17 cellular contexts compared by ENCODE assay signal in genomic region chr3:127482216-127483004, GRCh38.
DNase-seq lines count a peak whose midpoint lies in the region; ATAC-seq and TF ChIP-seq lines count a peak whose summit lies in the region.
"Had no signal": no experiment of that assay in that cellular context is flagged by ENCODE, and none has a peak within 500 bp of the region (broad histone marks: within the 10 kb centered on the region; RNA-seq: fewer than 3 reads in every experiment).

No MANE protein-coding gene starts in this region.

- H3K4me3 ChIP-seq in neuronal stem cell (ENCODE audit: low read length in 2 of 2) (no peak overlapping the region), hepatocyte (no peak overlapping the region)
- H3K4me3 ChIP-seq: Peyer's patch, upper lobe of right lung had no signal

- DNase-seq in AG08395 (ENCODE audit: low spot score): peak; percentile 57
- DNase-seq in GM04503 (ENCODE audit: low read depth): peak; percentile 13
- DNase-seq in activated CD8-positive, alpha-beta memory T cell treated with anti-CD3 and anti-CD28 coated beads, Interleukin-2, amount 50 U/mL, for 48 hours: peak; percentile 48
- DNase-seq in neuronal stem cell (ENCODE audit: low spot score): no peak
- DNase-seq in GM19238 (ENCODE audit: insufficient read length, low spot score): no peak
- no peak for DNase-seq in hepatocyte (ENCODE audit: low spot score)
- DNase-seq: activated naive CD8-positive, alpha-beta T cell treated with anti-CD3 and anti-CD28 coated beads, Interleukin-2, amount 50 U/mL, for 24 hours; BE2C; Kasumi-1; mesenchymal stem cell; NCI-H2029; nephron progenitor cell had no signal

- H3K79me2 ChIP-seq in hepatocyte: no peaks in the 10 kb centered on the region

- peaks cover 5 to 7% of the 10 kb centered on the region in 2 donors for H3K4me1 ChIP-seq in neuronal stem cell (ENCODE audit: control insufficient read depth in 2 of 2, insufficient read depth in 1 of 2, low read depth in 1 of 2, low read length in 2 of 2)
- no peaks in the 10 kb centered on the region for H3K4me1 ChIP-seq in hepatocyte (ENCODE audit: insufficient read depth)
- H3K4me1 ChIP-seq: Peyer's patch, upper lobe of right lung had no signal

- no peaks in the 10 kb centered on the region for H4K20me1 ChIP-seq in hepatocyte (ENCODE audit: insufficient read depth, poor library complexity, severe bottlenecking)

- H3K4ac ChIP-seq in neuronal stem cell (ENCODE audit: low read length): no peak overlapping the region

- H2AFZ ChIP-seq in neuronal stem cell (ENCODE audit: low read length) (no peak overlapping the region), hepatocyte (no peak overlapping the region)

- WGBS in neuronal stem cell (ENCODE audit: extremely low coverage in 2 of 2, insufficient read length in 2 of 2, insufficient replicate concordance in 1 of 2), 2 donors: no CpG with 5 or more reads among the region's 14 CpGs
- 89% methylated on average over 14 of the region's 14 CpGs for WGBS in hepatocyte (ENCODE audit: low lambda C conversion rate, missing lambda C conversion rate)

- H3K27ac ChIP-seq in neuronal stem cell (replicated peaks; ENCODE audit: low read length): no peak overlapping the region
- no peak overlapping the region for H3K27ac ChIP-seq in hepatocyte
- H3K27ac ChIP-seq: Peyer's patch, upper lobe of right lung, VCaP had no signal

- no peak for ATAC-seq in HG03571 (IDR thresholded peaks at IDR 0.05; ENCODE audit: unreplicated experiment)
- ATAC-seq in GM18870 (IDR thresholded peaks at IDR 0.05; ENCODE audit: unreplicated experiment): no peak
- ATAC-seq: activated naive CD8-positive, alpha-beta T cell treated with anti-CD3 and anti-CD28 coated beads, Interleukin-2, amount 50 U/mL, for 24 hours; upper lobe of right lung had no signal

- peak overlapping the region; percentile 87 for H2BK120ac ChIP-seq in neuronal stem cell (ENCODE audit: low read depth, low read length)

- H3K23ac ChIP-seq in neuronal stem cell (ENCODE audit: low read depth, low read length, poor library complexity): no peak overlapping the region

- no peak overlapping the region for H3K14ac ChIP-seq in neuronal stem cell (ENCODE audit: low read length)

- H3K4me2 ChIP-seq in neuronal stem cell (ENCODE audit: insufficient read depth, low read length, poor library complexity, severe bottlenecking) (no peak overlapping the region), hepatocyte (no peak overlapping the region)

- H3K36me3 ChIP-seq in neuronal stem cell (replicated peaks in 1 of 2; ENCODE audit: control insufficient read depth in 2 of 2, insufficient read depth in 2 of 2, low read length in 2 of 2) (no peaks in the 10 kb centered on the region), hepatocyte (replicated peaks; ENCODE audit: insufficient read depth, low read depth) (no peaks in the 10 kb centered on the region)
- H3K36me3 ChIP-seq: BE2C, Peyer's patch, upper lobe of right lung had no signal

- no peak overlapping the region for H2BK5ac ChIP-seq in neuronal stem cell (ENCODE audit: low read length)

- H2AK5ac ChIP-seq in neuronal stem cell (ENCODE audit: low read depth, low read length): peak overlapping the region; percentile 81

- H2BK15ac ChIP-seq in neuronal stem cell (ENCODE audit: low read length): peak overlapping the region; percentile 56

- H3K9me3 ChIP-seq in neuronal stem cell (replicated peaks in 1 of 2; ENCODE audit: control insufficient read depth in 2 of 2, insufficient read depth in 1 of 2, low read depth in 1 of 2, low read length in 2 of 2) (no peaks in the 10 kb centered on the region), hepatocyte (ENCODE audit: low read depth) (no peaks in the 10 kb centered on the region)
- H3K9me3 ChIP-seq: BE2C, Peyer's patch, upper lobe of right lung had no signal

- TF ChIP-seq CTCF in hepatocyte (IDR thresholded peaks at IDR 0.05; ENCODE audit: poor library complexity): no peak

- H3K9ac ChIP-seq in neuronal stem cell (ENCODE audit: low read depth, low read length, poor library complexity): no peak overlapping the region

- no peak overlapping the region for H2BK12ac ChIP-seq in neuronal stem cell (ENCODE audit: low read length)

- H4K91ac ChIP-seq in neuronal stem cell (ENCODE audit: low read depth, low read length, poor library complexity): no peak overlapping the region

- peaks cover 0 to 29% (median 0%) of the 10 kb centered on the region in 3 experiments for H3K27me3 ChIP-seq in neuronal stem cell (ENCODE audit: control insufficient read depth in 3 of 3, insufficient read depth in 3 of 3, low read depth in 1 of 3, low read length in 3 of 3)
- no peaks in the 10 kb centered on the region for H3K27me3 ChIP-seq in hepatocyte
- H3K27me3 ChIP-seq: BE2C, Peyer's patch, upper lobe of right lung had no signal

- H3K79me1 ChIP-seq in neuronal stem cell (ENCODE audit: low read depth, low read length): no peaks in the 10 kb centered on the region

- H3K18ac ChIP-seq in neuronal stem cell (ENCODE audit: low read length): no peak overlapping the region

- H3K9me2 ChIP-seq in hepatocyte (replicated peaks; ENCODE audit: insufficient read depth): no peaks in the 10 kb centered on the region

- H4K8ac ChIP-seq in neuronal stem cell (ENCODE audit: low read depth, low read length): no peak overlapping the region

Comparison
In these comparisons a context has a peak if more than half of its experiments do, and no peak if none do; other contexts are left out.
1. DNase-seq: peak in AG08395 (single experiment), GM04503 (single experiment) and activated CD8-positive, alpha-beta memory T cell treated with anti-CD3 and anti-CD28 coated beads, Interleukin-2, amount 50 U/mL, for 48 hours (single experiment); none in neuronal stem cell (single experiment), GM19238 (single experiment) and hepatocyte (single experiment).